8 cellular contexts compared by ENCODE assay signal in genomic region chr17:61410555-61411089, GRCh38. TPM values are rescaled to one million over a fixed set of nuclear protein-coding genes. Genes with fewer than 3 reads are reported as not detected.
A peak's percentile ranks its signal among the peaks of the same experiment; 100 is the strongest.
DNase-seq lines count a peak whose midpoint lies in the region; FAIRE-seq and TF ChIP-seq lines count a peak whose summit lies in the region.

No MANE protein-coding gene starts in this region.

- H3K27ac ChIP-seq in sigmoid colon = peak overlapping the region; percentile 36 to 91 (median 63)

- DNase-seq in GM18507 (ENCODE audit: extremely low spot score, insufficient read length, low read depth) = no peak
- peak; percentile 65 for DNase-seq in T follicular helper cell (ENCODE audit: low read depth)
- peak; percentile 95 for DNase-seq in adipocyte (ENCODE audit: low read depth)
- DNase-seq in hepatic stellate cell (ENCODE audit: low spot score) = peak; percentile 89
- peak; percentile 78 for DNase-seq in sigmoid colon
- DNase-seq in Kasumi-1 (lab: John Stamatoyannopoulos, UW) = no peak
- no peak for DNase-seq in SW480 (ENCODE audit: low spot score)
- DNase-seq in NCI-H774 (lab: John Stamatoyannopoulos, UW) = no peak

- TF ChIP-seq POLR2A in sigmoid colon (IDR thresholded peaks at IDR 0.05) = no peak

- H3K9me3 ChIP-seq in adipocyte (ENCODE audit: control insufficient read depth, low read length) (no peaks in the 10 kb centered on the region), sigmoid colon (no peaks in the 10 kb centered on the region)

- peak; percentile 33 for FAIRE-seq in GM18507 (lab: Jason Lieb, UNC)

- TF ChIP-seq EP300 in sigmoid colon (IDR thresholded peaks at IDR 0.05) = no peak

- peak in 3 of 4 experiments; percentile 35 to 75 (median 36) for TF ChIP-seq CTCF in sigmoid colon (IDR thresholded peaks at IDR 0.05)

- H3K36me3 ChIP-seq in adipocyte (ENCODE audit: control insufficient read depth, insufficient read depth, low read length, severe bottlenecking) (peaks cover 29% of the 10 kb centered on the region), sigmoid colon (no peaks in the 10 kb centered on the region)

- H3K4me3 ChIP-seq in adipocyte (ENCODE audit: low read length) (peak overlapping the region; percentile 50), sigmoid colon (peak overlapping the region in 3 of 4 donors; percentile 48 to 60 (median 58))

- H3K9ac ChIP-seq in adipocyte (ENCODE audit: low read length) = peak overlapping the region; percentile 87

- intact Hi-C loops in sigmoid colon (cut with DNase I) = loop anchor here (5.0 to 10.0 kb wide), 4 partner anchors 142 to 688 kb away; partner anchors contain the start of gene BRIP1

- WGBS in sigmoid colon, 2 donors = 4 to 5% methylated on average over 48 of the region's 48 CpGs

- H3K4me1 ChIP-seq in adipocyte (ENCODE audit: control insufficient read depth, insufficient read depth, low read length) (peaks cover 29% of the 10 kb centered on the region), sigmoid colon (peaks cover 0 to 49% (median 47%) of the 10 kb centered on the region in 4 donors)

- H3K27me3 ChIP-seq in adipocyte (replicated peaks; ENCODE audit: control insufficient read depth, insufficient read depth, low read length) (no peaks in the 10 kb centered on the region), sigmoid colon (peaks cover 41 to 77% (median 61%) of the 10 kb centered on the region in 3 donors)

RNA-seq across cellular contexts. Expression of gene TBX2, which starts 11.0 kb away (rescaled TPM):
- total RNA-seq in sigmoid colon = 1 to 10 TPM in 3 of 4 donors, under 1 TPM in 1; 0.99 to 5.3 (median 2.3) TPM
- 1 to 10 TPM; 2.3 to 5.3 (median 3.6) TPM for polyA plus RNA-seq in sigmoid colon

RNA-seq across cellular contexts. Expression of gene TBX4, which starts 41.6 kb away (rescaled TPM):
- not detected for total RNA-seq in sigmoid colon
- polyA plus RNA-seq in sigmoid colon = not detected

Comparison
In these comparisons a context has a peak if more than half of its experiments do, and no peak if none do; other contexts are left out.
1. DNase-seq: peak in T follicular helper cell (single experiment), adipocyte (single experiment), hepatic stellate cell (single experiment) and sigmoid colon (single experiment); none in GM18507 (single experiment), Kasumi-1 (0 of 2), SW480 (single experiment) and NCI-H774 (single experiment).